ENCODE assay signal across 7 cellular contexts in the genomic region with DNA sequence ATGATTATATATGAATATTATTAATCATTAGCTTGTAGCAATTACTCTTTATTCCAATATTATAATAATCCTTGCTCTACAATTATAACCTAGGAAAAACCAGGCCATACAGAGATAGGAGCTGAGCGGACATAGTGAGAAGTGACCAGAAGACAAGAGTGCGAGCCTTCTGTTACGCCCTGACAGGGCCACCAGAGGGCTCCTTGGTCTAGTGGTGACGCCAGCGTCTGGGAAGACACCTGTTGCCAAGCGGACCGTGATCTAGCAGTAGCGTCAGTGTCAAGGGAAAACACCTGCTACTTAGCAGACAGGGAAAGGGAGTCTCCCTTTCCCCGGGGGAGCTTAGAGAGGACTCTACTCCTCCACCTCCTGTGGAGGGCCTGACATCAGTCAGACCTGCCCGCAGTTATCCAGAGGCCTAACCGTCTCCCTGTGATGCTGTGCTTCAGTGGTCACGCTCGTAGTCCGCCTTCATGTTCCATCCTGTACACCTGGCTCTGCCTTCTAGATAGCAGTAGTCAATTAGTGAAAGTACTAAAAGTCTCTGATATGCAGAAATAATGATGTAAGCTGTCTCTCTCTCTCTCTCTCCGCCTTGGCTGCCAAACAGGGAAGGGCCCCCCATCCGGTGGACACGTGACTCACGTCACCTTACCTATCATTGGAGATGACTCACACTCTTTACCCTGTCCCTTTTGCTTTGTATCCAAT. TPM values are rescaled to one million over a fixed set of nuclear protein-coding genes. Genes with fewer than 3 reads are reported as not detected.
DNase-seq lines count a peak whose midpoint lies in the region; TF ChIP-seq lines count a peak whose summit lies in the region.
"Not testable (repeated sequence)": the region's sequence is repeated elsewhere in the genome, so short reads cannot be mapped to it uniquely, and the experiment has no call there.
"Had no signal": no experiment of that assay in that cellular context is flagged by ENCODE, and none has a peak within 500 bp of the region (broad histone marks: within the 10 kb centered on the region; RNA-seq: fewer than 3 reads in every experiment).

No MANE protein-coding gene starts in this region.

- POLR2A ChIA-PET in OCI-LY7 (lab: Charles Lee): not testable (repeated sequence)

- H3K79me1 ChIP-seq in trophoblast cell (ENCODE audit: low read length): not testable (repeated sequence)

- not testable (repeated sequence) for H3K9me3 Mint-ChIP-seq in IgD-negative memory B cell; activated T-cell treated with anti-CD3 and anti-CD28 coated beads, Interleukin-2, amount 50 U/mL, for 24 hours

- H3K27ac ChIP-seq in OCI-LY7 (ENCODE audit: low read depth, low read length, poor library complexity, severe bottlenecking); trophoblast cell (ENCODE audit: low read depth, low read length): not testable (repeated sequence)

- H3K18ac ChIP-seq in trophoblast cell (ENCODE audit: low read length): not testable (repeated sequence)

- not testable (repeated sequence) for H3K79me2 ChIP-seq in OCI-LY7 (ENCODE audit: insufficient read depth, low read depth, low read length); trophoblast cell (ENCODE audit: control insufficient read depth, insufficient read depth, low read length, poor library complexity)

- not testable (repeated sequence) for H4K12ac ChIP-seq in trophoblast cell (ENCODE audit: low read depth, low read length)

- not testable (repeated sequence) for H4K8ac ChIP-seq in trophoblast cell (ENCODE audit: low read depth, low read length)

- H2AFZ ChIP-seq in OCI-LY7 (ENCODE audit: low read length); trophoblast cell (ENCODE audit: insufficient read depth, low read length, poor library complexity): not testable (repeated sequence)

- H3K36me3 ChIP-seq in OCI-LY7 (ENCODE audit: insufficient read depth, low read length); trophoblast cell (ENCODE audit: control insufficient read depth in 1 of 2, insufficient read depth in 2 of 2, low read length in 2 of 2): not testable (repeated sequence)

- H3K4me2 ChIP-seq in OCI-LY7 (ENCODE audit: low read length); trophoblast cell (ENCODE audit: low read length): not testable (repeated sequence)

- not testable (repeated sequence) for H3K4me3 ChIP-seq in OCI-LY7 (ENCODE audit: low read depth, low read length, poor library complexity, severe bottlenecking); trophoblast cell (ENCODE audit: low read depth, low read length)

- not testable (repeated sequence) for H2BK12ac ChIP-seq in trophoblast cell (ENCODE audit: low read length)

- CTCF ChIA-PET in OCI-LY7 (lab: Charles Lee; ENCODE audit: unreplicated experiment): interaction anchor here (0.6 kb wide), 1 partner anchor 153 kb away, joined by 3 read pairs; no protein-coding TSS in a partner anchor

- H2BK120ac ChIP-seq in trophoblast cell (ENCODE audit: insufficient read depth, low read length, poor library complexity): not testable (repeated sequence)

- H3K9me2 ChIP-seq in OCI-LY7 (ENCODE audit: insufficient read depth, low read length): not testable (repeated sequence)

- not testable (repeated sequence) for H3K4ac ChIP-seq in trophoblast cell (ENCODE audit: low read depth, low read length)

- not testable (repeated sequence) for H3K27me3 Mint-ChIP-seq in IgD-negative memory B cell
- H3K27me3 Mint-ChIP-seq in activated T-cell treated with anti-CD3 and anti-CD28 coated beads, Interleukin-2, amount 50 U/mL, for 24 hours: peaks cover 23% of the 10 kb centered on the region

- H3K36me3 Mint-ChIP-seq in IgD-negative memory B cell; activated T-cell treated with anti-CD3 and anti-CD28 coated beads, Interleukin-2, amount 50 U/mL, for 24 hours (ENCODE audit: low read depth): not testable (repeated sequence)

- BruUV-seq in OCI-LY7 (replicated peaks; lab: Mats Ljungman, UMichigan): not testable (repeated sequence)

- not testable (repeated sequence) for H4K91ac ChIP-seq in trophoblast cell (ENCODE audit: low read depth, low read length)

- peak overlapping the region; percentile 90 to 100 (median 94) for H3K27ac Mint-ChIP-seq in IgD-negative memory B cell
- H3K27ac Mint-ChIP-seq in activated T-cell treated with anti-CD3 and anti-CD28 coated beads, Interleukin-2, amount 50 U/mL, for 24 hours: peak overlapping the region; percentile 82

- H3K4me1 Mint-ChIP-seq in IgD-negative memory B cell: peaks cover 20 to 24% (median 23%) of the 10 kb centered on the region in 3 donors
- peaks cover 16% of the 10 kb centered on the region for H3K4me1 Mint-ChIP-seq in activated T-cell treated with anti-CD3 and anti-CD28 coated beads, Interleukin-2, amount 50 U/mL, for 24 hours (ENCODE audit: low read depth)

- WGBS in trophoblast cell (ENCODE audit: extremely low coverage, insufficient coverage, insufficient read length): no CpG with 5 or more reads among the region's 18 CpGs

- H4K20me1 ChIP-seq in OCI-LY7 (ENCODE audit: insufficient read depth, low read length): not testable (repeated sequence)

- H3K4me1 ChIP-seq in OCI-LY7 (ENCODE audit: insufficient read depth, low read length, poor library complexity, severe bottlenecking) (peaks cover 10% of the 10 kb centered on the region), trophoblast cell (ENCODE audit: control insufficient read depth in 1 of 2, insufficient read depth in 2 of 2, low read length in 2 of 2) (peaks cover 9 to 12% of the 10 kb centered on the region in 2 experiments)

- H3K9me3 ChIP-seq in OCI-LY7 (ENCODE audit: low read length); trophoblast cell (ENCODE audit: insufficient read depth, low read depth, low read length): not testable (repeated sequence)

- intact Hi-C loops in OCI-LY7 (cut with micrococcal nuclease; ENCODE audit: unreplicated experiment): not testable (repeated sequence)

- not testable (repeated sequence) for H2AK5ac ChIP-seq in trophoblast cell (ENCODE audit: low read length)

- not testable (repeated sequence) for H3K23ac ChIP-seq in trophoblast cell (ENCODE audit: low read length)

- peak; percentile 13 to 22 for DNase-seq in AML-193 (lab: John Stamatoyannopoulos, UW)
- not testable (repeated sequence) for DNase-seq in OCI-LY7 (ENCODE audit: low spot score)
- DNase-seq in activated T-cell treated with anti-CD3 and anti-CD28 coated beads, Interleukin-2, amount 50 U/mL, for 24 hours: peak; percentile 56
- DNase-seq in fibroblast of peridontal ligament (ENCODE audit: extremely low read depth): peak; percentile 23
- DNase-seq in trophoblast cell: peak; percentile 46 to 52

- not testable (repeated sequence) for H3K9ac ChIP-seq in trophoblast cell (ENCODE audit: low read length)

- H3K14ac ChIP-seq in trophoblast cell (ENCODE audit: low read length): not testable (repeated sequence)

- H3K4me3 Mint-ChIP-seq in IgD-negative memory B cell: peak overlapping the region; percentile 66 to 87 (median 78)
- not testable (repeated sequence) for H3K4me3 Mint-ChIP-seq in activated T-cell treated with anti-CD3 and anti-CD28 coated beads, Interleukin-2, amount 50 U/mL, for 24 hours

- 0 out of 2 replicates have a peak, but pooled peaks have one; percentile 42 for TF ChIP-seq CTCF in OCI-LY7 (conservative IDR thresholded peaks at IDR 0.05; ENCODE audit: low read length)

- not testable (repeated sequence) for H2BK5ac ChIP-seq in trophoblast cell (ENCODE audit: low read depth, low read length, poor library complexity)

- H3K27me3 ChIP-seq in trophoblast cell (ENCODE audit: insufficient read depth, low read length): not testable (repeated sequence)

RNA-seq across cellular contexts. Expression of a gene that starts 2.2 kb away (rescaled TPM):
- polyA plus RNA-seq in IgD-negative memory B cell: not detected
- total RNA-seq in OCI-LY7 (2014; rRNA removed; shearing (Covaris generic)): not detected in 2 replicates
- total RNA-seq in OCI-LY7 (2022): not detected in 2 replicates
- 0.08 and 0.19 TPM in 2 replicates for polyA plus RNA-seq in trophoblast cell (2013)
- total RNA-seq: pulmonary artery endothelial cell had no signal

RNA-seq across cellular contexts. Expression of a gene that starts 8.5 kb away (rescaled TPM):
- polyA plus RNA-seq in IgD-negative memory B cell: 0.44 TPM
- not detected in 2 replicates for total RNA-seq in OCI-LY7 (2014; rRNA removed; shearing (Covaris generic))
- total RNA-seq in OCI-LY7 (2022): not detected in 2 replicates
- polyA plus RNA-seq in trophoblast cell (2013): 0.03 TPM in 1 of 2 replicates, not detected in the other
- total RNA-seq: pulmonary artery endothelial cell had no signal

RNA-seq across cellular contexts. Expression of a gene that starts 18.2 kb away (rescaled TPM):
- not detected for polyA plus RNA-seq in IgD-negative memory B cell
- total RNA-seq in OCI-LY7 (2014; rRNA removed; shearing (Covaris generic)): not detected in 2 replicates
- total RNA-seq in OCI-LY7 (2022): not detected in 2 replicates
- not detected in 2 replicates for polyA plus RNA-seq in trophoblast cell (2013)
- total RNA-seq: pulmonary artery endothelial cell had no signal

RNA-seq across cellular contexts. Expression of a gene that starts 23.8 kb away (rescaled TPM):
- 68.0 TPM for polyA plus RNA-seq in IgD-negative memory B cell
- total RNA-seq in OCI-LY7 (2014; rRNA removed; shearing (Covaris generic)): not detected in 2 replicates
- not detected in 2 replicates for total RNA-seq in OCI-LY7 (2022)
- polyA plus RNA-seq in trophoblast cell (2013): 0.03 and 0.06 TPM in 2 replicates

RNA-seq across cellular contexts. Expression of a gene that starts 24.6 kb away (rescaled TPM):
- 45.9 TPM for polyA plus RNA-seq in IgD-negative memory B cell
- 61.9 and 70.2 TPM in 2 replicates for total RNA-seq in OCI-LY7 (2014; rRNA removed; shearing (Covaris generic))
- 41.5 and 43.2 TPM in 2 replicates for total RNA-seq in OCI-LY7 (2022)
- polyA plus RNA-seq in trophoblast cell (2013): 82.7 and 84.5 TPM in 2 replicates
